In genomic region chr16:35731341-35732040, GRCh38 we compare ENCODE assay signal across 18 cellular contexts.
A peak's percentile ranks its signal among the peaks of the same experiment; 100 is the strongest.
DNase-seq lines count a peak whose midpoint lies in the region; ATAC-seq and TF ChIP-seq lines count a peak whose summit lies in the region.
"Had no signal": no experiment of that assay in that cellular context is flagged by ENCODE, and none has a peak within 500 bp of the region (broad histone marks: within the 10 kb centered on the region; RNA-seq: fewer than 3 reads in every experiment).

No MANE protein-coding gene starts in this region.

- ATAC-seq in activated CD8-positive, alpha-beta memory T cell treated with anti-CD3 and anti-CD28 coated beads, Interleukin-2, amount 10 ng/mL, durations not matched to agents 7 days and 5 days, result no peak
- ATAC-seq: CD8-positive, alpha-beta T cell had no signal

- no peaks in the 10 kb centered on the region for H3K4me1 Mint-ChIP-seq in activated CD8-positive, alpha-beta memory T cell treated with anti-CD3 and anti-CD28 coated beads, Interleukin-2, amount 10 ng/mL, durations not matched to agents 7 days and 5 days
- no peaks in the 10 kb centered on the region for H3K4me1 Mint-ChIP-seq in osteocyte (ENCODE audit: unreplicated experiment)
- H3K4me1 Mint-ChIP-seq: B cell had no signal

- peak; percentile 15 for DNase-seq in activated CD8-positive, alpha-beta memory T cell treated with anti-CD3 and anti-CD28 coated beads for 24 hours
- no peak for DNase-seq in activated CD8-positive, alpha-beta memory T cell treated with anti-CD3 and anti-CD28 coated beads, Interleukin-2, amount 10 ng/mL, durations not matched to agents 7 days and 5 days
- DNase-seq in coronary artery (ENCODE audit: low spot score), result peak; percentile 40
- peak; percentile 68 for DNase-seq in osteocyte (ENCODE audit: extremely low spot score, unreplicated experiment)
- DNase-seq in NCI-H146 treated with DMSO at 0.1 percent for 48 hours (lab: John Stamatoyannopoulos, UW; ENCODE audit: unreplicated experiment), result no peak
- no peak for DNase-seq in epidermal melanocyte (ENCODE audit: insufficient read length, low spot score)
- DNase-seq: Caco-2; CD4-positive, CD25-positive, alpha-beta regulatory T cell; CD8-positive, alpha-beta T cell; DMS153; DND-41; GM23248; H7; HCEC 1CT had no signal

- peaks cover 12% of the 10 kb centered on the region for H3K9me3 Mint-ChIP-seq in activated CD8-positive, alpha-beta memory T cell treated with anti-CD3 and anti-CD28 coated beads, Interleukin-2, amount 10 ng/mL, durations not matched to agents 7 days and 5 days (ENCODE audit: low read depth)
- peaks cover 75% of the 10 kb centered on the region for H3K9me3 Mint-ChIP-seq in osteocyte (ENCODE audit: unreplicated experiment)

- no peaks in the 10 kb centered on the region for H3K27me3 Mint-ChIP-seq in activated CD8-positive, alpha-beta memory T cell treated with anti-CD3 and anti-CD28 coated beads, Interleukin-2, amount 10 ng/mL, durations not matched to agents 7 days and 5 days
- no peaks in the 10 kb centered on the region for H3K27me3 Mint-ChIP-seq in osteocyte (ENCODE audit: unreplicated experiment)
- H3K27me3 Mint-ChIP-seq: B cell; CD4-positive, CD25-positive, alpha-beta regulatory T cell had no signal

- H3K27ac ChIP-seq in coronary artery, result no peak overlapping the region
- H3K27ac ChIP-seq: 22Rv1, BLaER1, C4-2B, GM23248 had no signal

- CTCF ChIA-PET in activated CD8-positive, alpha-beta memory T cell treated with anti-CD3 and anti-CD28 coated beads, Interleukin-2, amount 10 ng/mL, durations not matched to agents 7 days and 5 days (lab: Charles Lee), result no interaction called here

- H3K36me3 Mint-ChIP-seq in activated CD8-positive, alpha-beta memory T cell treated with anti-CD3 and anti-CD28 coated beads, Interleukin-2, amount 10 ng/mL, durations not matched to agents 7 days and 5 days, result no peaks in the 10 kb centered on the region
- no peaks in the 10 kb centered on the region for H3K36me3 Mint-ChIP-seq in osteocyte (ENCODE audit: unreplicated experiment)
- H3K36me3 Mint-ChIP-seq: CD4-positive, CD25-positive, alpha-beta regulatory T cell; CD8-positive, alpha-beta T cell had no signal

- no peak for TF ChIP-seq CTCF in coronary artery (IDR thresholded peaks at IDR 0.05)
- no peak for TF ChIP-seq CTCF in osteocyte (IDR thresholded peaks at IDR 0.05)

- no peak overlapping the region for H3K27ac Mint-ChIP-seq in activated CD8-positive, alpha-beta memory T cell treated with anti-CD3 and anti-CD28 coated beads, Interleukin-2, amount 10 ng/mL, durations not matched to agents 7 days and 5 days
- H3K27ac Mint-ChIP-seq in osteocyte (ENCODE audit: unreplicated experiment), result no peak overlapping the region
- H3K27ac Mint-ChIP-seq: B cell; CD4-positive, CD25-positive, alpha-beta regulatory T cell; CD8-positive, alpha-beta T cell had no signal

- H3K4me3 ChIP-seq in coronary artery, result no peak overlapping the region
- H3K4me3 ChIP-seq: BLaER1, GM23248 had no signal

- H3K4me3 Mint-ChIP-seq in activated CD8-positive, alpha-beta memory T cell treated with anti-CD3 and anti-CD28 coated beads, Interleukin-2, amount 10 ng/mL, durations not matched to agents 7 days and 5 days, result no peak overlapping the region
- H3K4me3 Mint-ChIP-seq in osteocyte (ENCODE audit: unreplicated experiment), result no peak overlapping the region
- H3K4me3 Mint-ChIP-seq: B cell; CD4-positive, CD25-positive, alpha-beta regulatory T cell; CD8-positive, alpha-beta T cell had no signal

Comparison
In these comparisons a context has a peak if more than half of its experiments do, and no peak if none do; other contexts are left out.
1. DNase-seq: peak in activated CD8-positive, alpha-beta memory T cell treated with anti-CD3 and anti-CD28 coated beads for 24 hours (single experiment), coronary artery (single experiment) and osteocyte (single experiment); none in activated CD8-positive, alpha-beta memory T cell treated with anti-CD3 and anti-CD28 coated beads, Interleukin-2, amount 10 ng/mL, durations not matched to agents 7 days and 5 days (single experiment), NCI-H146 treated with DMSO at 0.1 percent for 48 hours (single experiment) and epidermal melanocyte (single experiment).